29 cellular contexts compared by ENCODE assay signal in genomic region chr15:87805117-87805820, GRCh38.
"Had no signal": no experiment of that assay in that cellular context is flagged by ENCODE, and none has a peak within 500 bp of the region (broad histone marks: within the 10 kb centered on the region; RNA-seq: fewer than 3 reads in every experiment).

No MANE protein-coding gene starts in this region.

- H3K4me3 ChIP-seq: ascending aorta, breast epithelium, cardiac muscle cell, colonic mucosa, heart left ventricle had no signal

- H3K9me3 Mint-ChIP-seq: activated CD4-positive, alpha-beta memory T cell treated with anti-CD3 and anti-CD28 coated beads, Interleukin-2, amount 10 ng/mL, durations not matched to agents 7 days and 5 days had no signal

- H3K27ac ChIP-seq: ascending aorta, cardiac muscle cell, colonic mucosa, epithelial cell of prostate, heart left ventricle had no signal

- H3K27me3 Mint-ChIP-seq: activated CD4-positive, alpha-beta memory T cell treated with anti-CD3 and anti-CD28 coated beads, Interleukin-2, amount 10 ng/mL, durations not matched to agents 7 days and 5 days; activated CD4-positive, alpha-beta T cell treated with anti-CD3 and anti-CD28 coated beads, Interleukin-2, amount 10 ng/mL, durations not matched to agents 24 days and 14 days; activated naive CD4-positive, alpha-beta T cell treated with anti-CD3 and anti-CD28 coated beads, Interleukin-2, amount 10 ng/mL, durations not matched to agents 7 days and 5 days; activated naive CD8-positive, alpha-beta T cell treated with anti-CD3 and anti-CD28 coated beads, Interleukin-2, amount 10 ng/mL, durations not matched to agents 7 days and 5 days; activated T-cell treated with anti-CD3 and anti-CD28 coated beads, Interleukin-2, amount 50 U/mL, for 24 hours; T-helper 17 cell had no signal

- H3K4me1 Mint-ChIP-seq: activated CD4-positive, alpha-beta memory T cell treated with anti-CD3 and anti-CD28 coated beads, Interleukin-2, amount 10 ng/mL, durations not matched to agents 7 days and 5 days; activated CD4-positive, alpha-beta T cell treated with anti-CD3 and anti-CD28 coated beads for 36 hours; activated CD4-positive, alpha-beta T cell treated with anti-CD3 and anti-CD28 coated beads, Interleukin-2, amount 10 ng/mL, durations not matched to agents 24 days and 14 days; activated naive CD4-positive, alpha-beta T cell treated with anti-CD3 and anti-CD28 coated beads, Interleukin-2, amount 10 ng/mL, durations not matched to agents 7 days and 5 days; activated naive CD8-positive, alpha-beta T cell treated with anti-CD3 and anti-CD28 coated beads, Interleukin-2, amount 10 ng/mL, durations not matched to agents 7 days and 5 days; brain; T-helper 17 cell had no signal

- H3K27me3 ChIP-seq: ascending aorta, breast epithelium, colonic mucosa had no signal

- H3K27ac Mint-ChIP-seq: activated CD4-positive, alpha-beta memory T cell treated with anti-CD3 and anti-CD28 coated beads, Interleukin-2, amount 10 ng/mL, durations not matched to agents 7 days and 5 days; activated CD4-positive, alpha-beta T cell treated with anti-CD3 and anti-CD28 coated beads for 36 hours; activated CD4-positive, alpha-beta T cell treated with anti-CD3 and anti-CD28 coated beads, Interleukin-2, amount 10 ng/mL, durations not matched to agents 24 days and 14 days; activated naive CD4-positive, alpha-beta T cell treated with anti-CD3 and anti-CD28 coated beads, Interleukin-2, amount 10 ng/mL, durations not matched to agents 7 days and 5 days; activated naive CD4-positive, alpha-beta T cell treated with anti-CD3 and anti-CD28 coated beads, Interleukin-2, amount 50 U/mL, for 72 hours; activated naive CD8-positive, alpha-beta T cell treated with anti-CD3 and anti-CD28 coated beads, Interleukin-2, amount 10 ng/mL, durations not matched to agents 7 days and 5 days; activated T-cell treated with anti-CD3 and anti-CD28 coated beads, Interleukin-2, amount 50 U/mL, for 24 hours; activated T-cell treated with anti-CD3 and anti-CD28 coated beads, Interleukin-2, amount 50 U/mL, for 72 hours; T-helper 17 cell; T-helper 2 cell treated with Interferon-gamma antibody and Interleukin-4, amounts not matched to agents 5 μg/mL and 100 μg/mL, for 36 hours had no signal

- H3K4me1 ChIP-seq: ascending aorta, breast epithelium, colonic mucosa, heart left ventricle had no signal

- H3K36me3 Mint-ChIP-seq: activated naive CD4-positive, alpha-beta T cell treated with anti-CD3 and anti-CD28 coated beads, Interleukin-2, amount 10 ng/mL, durations not matched to agents 7 days and 5 days; activated naive CD8-positive, alpha-beta T cell treated with anti-CD3 and anti-CD28 coated beads, Interleukin-2, amount 10 ng/mL, durations not matched to agents 7 days and 5 days; brain had no signal

- ATAC-seq: activated CD4-positive, alpha-beta T cell treated with anti-CD3 and anti-CD28 coated beads for 36 hours; activated naive CD4-positive, alpha-beta T cell treated with anti-CD3 and anti-CD28 coated beads, Interleukin-2, amount 50 U/mL, for 72 hours; activated T-cell treated with anti-CD3 and anti-CD28 coated beads, Interleukin-2, amount 50 U/mL, for 72 hours; heart left ventricle; T-helper 17 cell had no signal

- H3K9me3 ChIP-seq: ascending aorta, breast epithelium, colonic mucosa had no signal

- DNase-seq: activated CD4-positive, alpha-beta memory T cell treated with anti-CD3 and anti-CD28 coated beads, Interleukin-2, amount 10 ng/mL, durations not matched to agents 7 days and 5 days; activated CD4-positive, alpha-beta T cell treated with anti-CD3 and anti-CD28 coated beads for 36 hours; activated CD4-positive, alpha-beta T cell treated with anti-CD3 and anti-CD28 coated beads, Interleukin-2, amount 10 ng/mL, durations not matched to agents 24 days and 14 days; activated CD4-positive, CD25-positive, alpha-beta regulatory T cell; activated CD4-positive, CD25-positive, alpha-beta regulatory T cell treated with anti-CD3 and anti-CD28 coated beads, Interleukin-2, amount 50 U/mL, for 72 hours; activated CD8-positive, alpha-beta memory T cell treated with anti-CD3 and anti-CD28 coated beads, Interleukin-2, amount 50 U/mL, for 48 hours; activated gamma-delta T cell; activated naive CD4-positive, alpha-beta T cell; activated naive CD4-positive, alpha-beta T cell treated with anti-CD3 and anti-CD28 coated beads, Interleukin-2, amount 10 ng/mL, durations not matched to agents 7 days and 5 days; activated naive CD8-positive, alpha-beta T cell treated with anti-CD3 and anti-CD28 coated beads, Interleukin-2, amount 10 ng/mL, durations not matched to agents 7 days and 5 days; activated T-cell treated with anti-CD3 and anti-CD28 coated beads for 4 hours; activated T-cell treated with anti-CD3 and anti-CD28 coated beads, Interleukin-2, amount 50 U/mL, for 24 hours; activated T-cell treated with anti-CD3 and anti-CD28 coated beads, Interleukin-2, amount 50 U/mL, for 72 hours; central memory CD4-positive, alpha-beta T cell; cerebellar nuclear complex; colonic mucosa; effector CD8-positive, alpha-beta T cell; foreskin fibroblast; heart left ventricle; T-helper 1 cell; T-helper 17 cell; T1000 had no signal

- H3K4me3 Mint-ChIP-seq: activated CD4-positive, alpha-beta memory T cell treated with anti-CD3 and anti-CD28 coated beads, Interleukin-2, amount 10 ng/mL, durations not matched to agents 7 days and 5 days; activated CD4-positive, alpha-beta T cell treated with anti-CD3 and anti-CD28 coated beads for 36 hours; activated CD4-positive, alpha-beta T cell treated with anti-CD3 and anti-CD28 coated beads, Interleukin-2, amount 10 ng/mL, durations not matched to agents 24 days and 14 days; activated naive CD4-positive, alpha-beta T cell treated with anti-CD3 and anti-CD28 coated beads, Interleukin-2, amount 10 ng/mL, durations not matched to agents 7 days and 5 days; activated naive CD8-positive, alpha-beta T cell treated with anti-CD3 and anti-CD28 coated beads, Interleukin-2, amount 10 ng/mL, durations not matched to agents 7 days and 5 days; activated T-cell treated with anti-CD3 and anti-CD28 coated beads, Interleukin-2, amount 50 U/mL, for 24 hours; activated T-cell treated with anti-CD3 and anti-CD28 coated beads, Interleukin-2, amount 50 U/mL, for 72 hours; brain; T-helper 17 cell; T-helper 2 cell treated with Interferon-gamma antibody and Interleukin-4, amounts not matched to agents 5 μg/mL and 100 μg/mL, for 36 hours had no signal

- H3K36me3 ChIP-seq: ascending aorta, breast epithelium, cardiac muscle cell, colonic mucosa, heart left ventricle had no signal
